In genomic region chr15:55907797-55908196, GRCh38 we compare ENCODE assay signal across 12 cellular contexts.
DNase-seq lines count a peak whose midpoint lies in the region; ATAC-seq and TF ChIP-seq lines count a peak whose summit lies in the region.
"Had no signal": no experiment of that assay in that cellular context is flagged by ENCODE, and none has a peak within 500 bp of the region (broad histone marks: within the 10 kb centered on the region; RNA-seq: fewer than 3 reads in every experiment).

No MANE protein-coding gene starts in this region.

- H3K36me3 ChIP-seq in A673 (ENCODE audit: insufficient read depth, low read length, poor library complexity, severe bottlenecking) (no peaks in the 10 kb centered on the region), kidney epithelial cell (ENCODE audit: control insufficient read depth, insufficient read depth, low read length) (no peaks in the 10 kb centered on the region), HAP-1 (replicated peaks) (no peaks in the 10 kb centered on the region)
- H3K36me3 ChIP-seq: pancreas, uterus had no signal

- no peak overlapping the region for H3K4me3 ChIP-seq in A673 (ENCODE audit: low read depth, low read length, poor library complexity, severe bottlenecking)
- no peak overlapping the region for H3K4me3 ChIP-seq in kidney epithelial cell (ENCODE audit: low read depth, low read length)
- H3K4me3 ChIP-seq in HAP-1, result no peak overlapping the region
- H3K4me3 ChIP-seq: pancreas, uterus had no signal

- no TSS peak for BruUV-seq in A673 (replicated peaks; lab: Mats Ljungman, UMichigan)

- H3K9me3 ChIP-seq in A673 (ENCODE audit: low read depth, low read length, poor library complexity, severe bottlenecking) (no peaks in the 10 kb centered on the region), HAP-1 (no peaks in the 10 kb centered on the region)
- H3K9me3 ChIP-seq: pancreas, uterus had no signal

- CTCF ChIA-PET in A673 (lab: Charles Lee), result interaction anchor here (0.5 to 1.0 kb wide), 3 partner anchors 10 to 48 kb away, joined by 3 to 8 read pairs (median 3); no protein-coding TSS in a partner anchor

- POLR2A ChIA-PET in A673 (lab: Charles Lee; ENCODE audit: low non-redundant PET), result no interaction called here

- H3K4me1 ChIP-seq in A673 (ENCODE audit: insufficient read depth, low read length, poor library complexity, severe bottlenecking) (no peaks in the 10 kb centered on the region), HAP-1 (peaks cover 6% of the 10 kb centered on the region)
- H3K4me1 ChIP-seq: pancreas, uterus had no signal

- ATAC-seq in HG02973 (IDR thresholded peaks at IDR 0.05; ENCODE audit: unreplicated experiment), result no peak
- no peak for ATAC-seq in HG02642 (IDR thresholded peaks at IDR 0.05; ENCODE audit: poor library complexity, unreplicated experiment)
- ATAC-seq: pancreas had no signal

- H3K27ac ChIP-seq in A673 (ENCODE audit: low read depth, low read length, poor library complexity, severe bottlenecking), result no peak overlapping the region
- H3K27ac ChIP-seq: C4-2B, pancreas, uterus had no signal

- TF ChIP-seq CTCF in A673 (conservative IDR thresholded peaks at IDR 0.05; ENCODE audit: low read depth, low read length), result no peak
- TF ChIP-seq CTCF in kidney epithelial cell (IDR thresholded peaks at IDR 0.05; ENCODE audit: insufficient read depth, low read length, poor library complexity, severe bottlenecking), result no peak

- in situ Hi-C loops in KBM-7 (cut with MboI; ENCODE audit: low pct_unique_long_range_greater_than_20kb, low sequenced_read_pairs) (no loop called here), HAP-1 (cut with MboI; ENCODE audit: low sequenced_read_pairs) (no loop called here)

- intact Hi-C loops in A673 (cut with micrococcal nuclease; ENCODE audit: unreplicated experiment), result no loop called here

- H3K27me3 ChIP-seq in A673 (replicated peaks; ENCODE audit: insufficient read depth, low read depth, low read length, poor library complexity) (no peaks in the 10 kb centered on the region), kidney epithelial cell (ENCODE audit: control insufficient read depth, insufficient read depth, low read length) (no peaks in the 10 kb centered on the region), HAP-1 (ENCODE audit: low read depth) (no peaks in the 10 kb centered on the region)
- H3K27me3 ChIP-seq: pancreas, uterus had no signal

- DNase-seq in A673 (ENCODE audit: low spot score) (peak; percentile 59), HT1080 (ENCODE audit: low read depth) (peak; percentile 96), astrocyte of the hippocampus (ENCODE audit: low read depth, low spot score) (peak; percentile 96), kidney epithelial cell (ENCODE audit: low read depth) (peak; percentile 91), KBM-7 (no peak), HAP-1 (ENCODE audit: low spot score in 2 of 2) (no peak)
- DNase-seq: NCI-H526 treated with DMSO at 0.1 percent for 48 hours, pancreas, uterus had no signal

Comparison
In these comparisons a context has a peak if more than half of its experiments do, and no peak if none do; other contexts are left out.
1. DNase-seq: peak in A673 (single experiment), HT1080 (single experiment), astrocyte of the hippocampus (single experiment) and kidney epithelial cell (single experiment); none in KBM-7 (single experiment) and HAP-1 (0 of 2).